ENCODE assay signal across 34 cellular contexts in genomic region chr1:55279627-55280026, GRCh38.
"Had no signal": no experiment of that assay in that cellular context is flagged by ENCODE, and none has a peak within 500 bp of the region (broad histone marks: within the 10 kb centered on the region; RNA-seq: fewer than 3 reads in every experiment).

No MANE protein-coding gene starts in this region.

- H3K27me3 ChIP-seq: ascending aorta, body of pancreas, brain microvascular endothelial cell, breast epithelium, cardiac muscle cell had no signal

- H3K27ac ChIP-seq: adrenal gland, ascending aorta, body of pancreas, brain microvascular endothelial cell, breast epithelium, cardiac muscle cell had no signal

- FAIRE-seq: astrocyte, bronchial epithelial cell had no signal

- DNase-seq: activated effector memory CD4-positive, alpha-beta T cell treated with anti-CD3 and anti-CD28 coated beads, Interleukin-2, amount 50 U/mL, for 16 hours; activated effector memory CD4-positive, alpha-beta T cell treated with Interleukin-2 at 50 U/mL for 16 hours; activated gamma-delta T cell; activated gamma-delta T cell treated with Interleukin-2 at 50 U/mL for 16 hours; activated naive CD4-positive, alpha-beta T cell; activated naive CD4-positive, alpha-beta T cell treated with anti-CD3 and anti-CD28 coated beads for 36 hours; activated naive CD4-positive, alpha-beta T cell treated with anti-CD3 and anti-CD28 coated beads, Interleukin-2, amount 10 ng/mL, durations not matched to agents 7 days and 5 days; activated naive CD4-positive, alpha-beta T cell treated with anti-CD3 and anti-CD28 coated beads, Interleukin-2, amount 50 U/mL, for 16 hours; activated naive CD4-positive, alpha-beta T cell treated with Interleukin-2 at 50 U/mL for 16 hours; activated naive CD8-positive, alpha-beta T cell treated with anti-CD3 and anti-CD28 coated beads for 36 hours; activated naive CD8-positive, alpha-beta T cell treated with anti-CD3 and anti-CD28 coated beads, Interleukin-2, amount 10 ng/mL, durations not matched to agents 7 days and 5 days; activated naive CD8-positive, alpha-beta T cell treated with anti-CD3 and anti-CD28 coated beads, Interleukin-2, amount 50 U/mL, for 24 hours; activated T-cell treated with anti-CD3 and anti-CD28 coated beads, Interleukin-2, amount 50 U/mL, for 1 hour; activated T-cell treated with anti-CD3 and anti-CD28 coated beads, Interleukin-2, amount 50 U/mL, for 24 hours; activated T-cell treated with anti-CD3 and anti-CD28 coated beads, Interleukin-2, amount 50 U/mL, for 4 hours; activated T-cell treated with anti-CD3 and anti-CD28 coated beads, Interleukin-2, amount 50 U/mL, for 48 hours; activated T-cell treated with anti-CD3 and anti-CD28 coated beads, Interleukin-2, amount 50 U/mL, for 72 hours; adrenal gland; amniotic stem cell; amygdala; anterior cingulate cortex; aorta; body of pancreas; brain microvascular endothelial cell; caudate nucleus; central memory CD4-positive, alpha-beta T cell; cerebellar nuclear complex had no signal

- H3K4me3 ChIP-seq: adrenal gland, ascending aorta, body of pancreas, breast epithelium, cardiac muscle cell had no signal

- H3K9me3 ChIP-seq: adrenal gland, ascending aorta, body of pancreas, breast epithelium had no signal

- H3K4me1 ChIP-seq: adrenal gland, body of pancreas, breast epithelium had no signal

- ATAC-seq: activated naive CD4-positive, alpha-beta T cell treated with anti-CD3 and anti-CD28 coated beads, Interleukin-2, amount 50 U/mL, for 72 hours; activated naive CD8-positive, alpha-beta T cell treated with anti-CD3 and anti-CD28 coated beads, Interleukin-2, amount 50 U/mL, for 24 hours; activated T-cell treated with anti-CD3 and anti-CD28 coated beads, Interleukin-2, amount 50 U/mL, for 4 hours; activated T-cell treated with anti-CD3 and anti-CD28 coated beads, Interleukin-2, amount 50 U/mL, for 72 hours; activated T-helper 17 cell treated with anti-CD3 and anti-CD28 coated beads, Interleukin-2, amount 50 U/mL, for 72 hours; body of pancreas had no signal

- H3K36me3 ChIP-seq: adrenal gland, ascending aorta, brain microvascular endothelial cell, breast epithelium, cardiac muscle cell had no signal
